In the genomic region with DNA sequence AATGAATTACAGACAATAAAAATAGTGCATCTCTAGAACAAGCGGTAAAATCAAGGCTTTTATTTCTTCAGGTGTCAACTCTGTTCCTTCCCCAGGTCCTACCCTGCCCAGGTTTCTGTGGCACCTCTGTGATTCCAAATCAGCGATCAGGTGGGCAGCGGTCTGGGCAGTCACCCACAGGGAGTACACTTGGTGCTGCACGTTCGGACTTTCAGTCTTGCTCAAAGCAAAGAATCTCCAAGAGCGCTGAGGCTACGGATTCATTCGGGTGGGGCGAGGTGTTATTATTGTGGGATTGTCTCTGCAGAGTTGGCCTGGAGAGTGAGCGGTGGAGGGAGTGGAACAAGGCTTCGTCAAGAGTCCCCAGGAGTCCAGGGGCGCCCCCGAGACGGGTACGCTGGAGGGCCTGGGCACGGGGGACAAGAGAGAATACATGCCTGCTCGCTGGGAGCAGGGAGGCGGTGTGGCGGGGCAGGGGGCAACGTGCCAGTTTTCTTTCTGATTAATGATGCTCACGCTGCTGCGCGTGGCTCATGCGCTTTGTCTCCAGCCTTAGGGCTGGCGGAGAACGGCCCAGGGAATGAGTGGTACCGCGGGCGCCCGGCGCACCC, we compare ENCODE assay signal across 11 cellular contexts. TPM values are rescaled to one million over a fixed set of nuclear protein-coding genes. Genes with fewer than 3 reads are reported as not detected.
DNase-seq lines count a peak whose midpoint lies in the region; ATAC-seq and TF ChIP-seq lines count a peak whose summit lies in the region.
"Had no signal": no experiment of that assay in that cellular context is flagged by ENCODE, and none has a peak within 500 bp of the region (broad histone marks: within the 10 kb centered on the region; RNA-seq: fewer than 3 reads in every experiment).

No MANE protein-coding gene starts in this region.

- H3K27ac ChIP-seq in gastrocnemius medialis, result peak overlapping the region; percentile 88 to 94 (median 92)

- intact Hi-C loops in gastrocnemius medialis (cut with DNase I; ENCODE audit: low total_unique reads), result loop anchor here (5.0 kb wide), 1 partner anchor 1981 kb away; no protein-coding TSS in a partner anchor

- peaks cover 32% of the 10 kb centered on the region for H3K27me3 Mint-ChIP-seq in activated CD8-positive, alpha-beta T cell treated with anti-CD3 and anti-CD28 coated beads, Interleukin-2, amount 10 ng/mL, durations not matched to agents 7 days and 5 days (ENCODE audit: low read depth)
- peaks cover 53% of the 10 kb centered on the region for H3K27me3 Mint-ChIP-seq in activated T-cell treated with anti-CD3 and anti-CD28 coated beads, Interleukin-2, amount 50 U/mL, for 72 hours (ENCODE audit: low read depth)

- no peak overlapping the region for H3K9ac ChIP-seq in iPS-15b (ENCODE audit: low read depth, low read length)

- no peak overlapping the region for H3K27ac Mint-ChIP-seq in activated CD8-positive, alpha-beta T cell treated with anti-CD3 and anti-CD28 coated beads, Interleukin-2, amount 10 ng/mL, durations not matched to agents 7 days and 5 days
- no peak overlapping the region for H3K27ac Mint-ChIP-seq in activated T-cell treated with anti-CD3 and anti-CD28 coated beads, Interleukin-2, amount 50 U/mL, for 72 hours

- peak overlapping the region; percentile 18 for H3K4me3 Mint-ChIP-seq in activated CD8-positive, alpha-beta T cell treated with anti-CD3 and anti-CD28 coated beads, Interleukin-2, amount 10 ng/mL, durations not matched to agents 7 days and 5 days
- H3K4me3 Mint-ChIP-seq in activated T-cell treated with anti-CD3 and anti-CD28 coated beads, Interleukin-2, amount 50 U/mL, for 72 hours, result peak overlapping the region in 1 of 2 donors; percentile 89

- ATAC-seq in activated CD8-positive, alpha-beta T cell treated with anti-CD3 and anti-CD28 coated beads, Interleukin-2, amount 10 ng/mL, durations not matched to agents 7 days and 5 days, result no peak
- ATAC-seq in gastrocnemius medialis (peak; percentile 55 to 58), GM18870 (IDR thresholded peaks at IDR 0.05; ENCODE audit: unreplicated experiment) (no peak)
- no peak for ATAC-seq in activated T-cell treated with anti-CD3 and anti-CD28 coated beads, Interleukin-2, amount 50 U/mL, for 72 hours (replicated peaks in 1 of 2)

- DNase-seq in G401 (ENCODE audit: low spot score), result peak; percentile 65
- no peak for DNase-seq in activated CD8-positive, alpha-beta T cell treated with anti-CD3 and anti-CD28 coated beads, Interleukin-2, amount 10 ng/mL, durations not matched to agents 7 days and 5 days
- DNase-seq in gastrocnemius medialis, result no peak
- no peak for DNase-seq in activated CD8-positive, alpha-beta memory T cell treated with anti-CD3 and anti-CD28 coated beads for 24 hours
- no peak for DNase-seq in SW480 (ENCODE audit: low spot score)
- DNase-seq in activated T-cell treated with anti-CD3 and anti-CD28 coated beads, Interleukin-2, amount 50 U/mL, for 72 hours, result no peak
- DNase-seq: DMS153 had no signal

- H3K27me3 ChIP-seq in iPS-15b (ENCODE audit: control insufficient read depth, insufficient read depth, low read length) (peaks cover 55% of the 10 kb centered on the region), gastrocnemius medialis (no peaks in the 10 kb centered on the region)

- H3K36me3 Mint-ChIP-seq in activated CD8-positive, alpha-beta T cell treated with anti-CD3 and anti-CD28 coated beads, Interleukin-2, amount 10 ng/mL, durations not matched to agents 7 days and 5 days (ENCODE audit: low read depth), result no peaks in the 10 kb centered on the region
- H3K36me3 Mint-ChIP-seq in activated T-cell treated with anti-CD3 and anti-CD28 coated beads, Interleukin-2, amount 50 U/mL, for 72 hours (ENCODE audit: insufficient read depth in 2 of 2), result peaks cover 0 to 2% of the 10 kb centered on the region in 2 donors

- H3K9me3 Mint-ChIP-seq in activated CD8-positive, alpha-beta T cell treated with anti-CD3 and anti-CD28 coated beads, Interleukin-2, amount 10 ng/mL, durations not matched to agents 7 days and 5 days (ENCODE audit: insufficient read depth), result peaks cover 2% of the 10 kb centered on the region
- H3K9me3 Mint-ChIP-seq in activated T-cell treated with anti-CD3 and anti-CD28 coated beads, Interleukin-2, amount 50 U/mL, for 72 hours, result no peaks in the 10 kb centered on the region

- CTCF ChIA-PET in activated CD8-positive, alpha-beta T cell treated with anti-CD3 and anti-CD28 coated beads, Interleukin-2, amount 10 ng/mL, durations not matched to agents 7 days and 5 days (lab: Charles Lee), result no interaction called here

- POLR2A ChIA-PET in activated CD8-positive, alpha-beta T cell treated with anti-CD3 and anti-CD28 coated beads, Interleukin-2, amount 10 ng/mL, durations not matched to agents 7 days and 5 days (lab: Charles Lee), result no interaction called here

- in situ Hi-C loops in G401 (cut with HindIII; ENCODE audit: low sequenced_read_pairs), result no loop called here
- in situ Hi-C loops in gastrocnemius medialis (cut with MboI; ENCODE audit: low sequenced_read_pairs in 4 of 4), result no loop called here

- peak in 1 of 5 experiments; percentile 9 for TF ChIP-seq CTCF in gastrocnemius medialis (IDR thresholded peaks at IDR 0.05 in 4 of 5, conservative IDR thresholded peaks at IDR 0.05 in 1 of 5)

- H3K4me1 ChIP-seq in iPS-15b (ENCODE audit: control insufficient read depth, insufficient read depth, low read length), result no peaks in the 10 kb centered on the region
- peaks cover 0 to 2% of the 10 kb centered on the region in 2 donors for H3K4me1 ChIP-seq in gastrocnemius medialis

- H3K9me3 ChIP-seq in iPS-15b (ENCODE audit: control insufficient read depth, insufficient read depth, low read length) (no peaks in the 10 kb centered on the region), gastrocnemius medialis (no peaks in the 10 kb centered on the region)
- H3K9me3 ChIP-seq: MG63 had no signal

- no peak for TF ChIP-seq POLR2A in gastrocnemius medialis (IDR thresholded peaks at IDR 0.05)

- H3K4me3 ChIP-seq in iPS-15b (ENCODE audit: low read depth, low read length) (peak overlapping the region; percentile 93), gastrocnemius medialis (peak overlapping the region; percentile 67 to 77 (median 74))

- H3K36me3 ChIP-seq in iPS-15b (ENCODE audit: control insufficient read depth, insufficient read depth, low read length), result no peaks in the 10 kb centered on the region
- no peaks in the 10 kb centered on the region for H3K36me3 ChIP-seq in gastrocnemius medialis
- H3K36me3 ChIP-seq: MG63 had no signal

- H3K4me1 Mint-ChIP-seq in activated CD8-positive, alpha-beta T cell treated with anti-CD3 and anti-CD28 coated beads, Interleukin-2, amount 10 ng/mL, durations not matched to agents 7 days and 5 days (ENCODE audit: low read depth), result peaks cover 4% of the 10 kb centered on the region
- peaks cover 10% of the 10 kb centered on the region for H3K4me1 Mint-ChIP-seq in activated T-cell treated with anti-CD3 and anti-CD28 coated beads, Interleukin-2, amount 50 U/mL, for 72 hours (ENCODE audit: low read depth)

RNA-seq across cellular contexts. Expression of a gene that starts 0.6 kb away (rescaled TPM):
- total RNA-seq in G401 (2014; rRNA removed; shearing (Covaris generic)), result not detected in 2 replicates
- total RNA-seq in activated CD8-positive, alpha-beta T cell treated with anti-CD3 and anti-CD28 coated beads, Interleukin-2, amount 10 ng/mL, durations not matched to agents 7 days and 5 days, result not detected
- total RNA-seq in gastrocnemius medialis, result 10 to 100 TPM; 58.7 to 93.8 (median 67.5) TPM
- total RNA-seq in activated T-cell treated with anti-CD3 and anti-CD28 coated beads, Interleukin-2, amount 50 U/mL, for 72 hours, result not detected
- total RNA-seq: glomerular endothelial cell had no signal

Comparison
In these comparisons a context has a peak if more than half of its experiments do, and no peak if none do; other contexts are left out.
1. ATAC-seq: peak in gastrocnemius medialis (2 of 2); none in activated CD8-positive, alpha-beta T cell treated with anti-CD3 and anti-CD28 coated beads, Interleukin-2, amount 10 ng/mL, durations not matched to agents 7 days and 5 days (single experiment), GM18870 (single experiment) and activated T-cell treated with anti-CD3 and anti-CD28 coated beads, Interleukin-2, amount 50 U/mL, for 72 hours (0 of 2).
2. RNA of a gene that starts 0.6 kb away (total RNA-seq): 58.7 to 93.8 TPM in gastrocnemius medialis; not detected in G401, not detected in activated CD8-positive, alpha-beta T cell treated with anti-CD3 and anti-CD28 coated beads, Interleukin-2, amount 10 ng/mL, durations not matched to agents 7 days and 5 days and not detected in activated T-cell treated with anti-CD3 and anti-CD28 coated beads, Interleukin-2, amount 50 U/mL, for 72 hours; every median in the first group is over 10 times any median in the second.